26 cellular contexts compared by ENCODE assay signal in genomic region chr22:27454807-27455450, GRCh38.
DNase-seq lines count a peak whose midpoint lies in the region; ATAC-seq, FAIRE-seq and TF ChIP-seq lines count a peak whose summit lies in the region.
"Had no signal": no experiment of that assay in that cellular context is flagged by ENCODE, and none has a peak within 500 bp of the region (broad histone marks: within the 10 kb centered on the region; RNA-seq: fewer than 3 reads in every experiment).

No MANE protein-coding gene starts in this region.

- no peak overlapping the region for H3K4me2 ChIP-seq in GM23338
- no peak overlapping the region for H3K4me2 ChIP-seq in K562 (ENCODE audit: insufficient read depth, low read length)
- H3K4me2 ChIP-seq in neural progenitor cell: no peak overlapping the region
- H3K4me2 ChIP-seq: smooth muscle cell had no signal

- POLR2A ChIA-PET in K562 (lab: Yijun Ruan, JAX): no interaction called here

- peaks cover 12% of the 10 kb centered on the region for H3K27me3 Mint-ChIP-seq in GM23338 (ENCODE audit: insufficient read depth, low read depth, poor library complexity)
- peaks cover 28% of the 10 kb centered on the region for H3K27me3 Mint-ChIP-seq in neural progenitor cell (ENCODE audit: insufficient read depth, low read depth)
- H3K27me3 Mint-ChIP-seq: activated CD4-positive, alpha-beta memory T cell treated with anti-CD3 and anti-CD28 coated beads for 36 hours; activated naive CD4-positive, alpha-beta T cell treated with anti-CD3 and anti-CD28 coated beads, Interleukin-2, amount 10 ng/mL, durations not matched to agents 7 days and 5 days had no signal

- H4K20me1 ChIP-seq in GM23338 (replicated peaks; ENCODE audit: insufficient read depth): no peaks in the 10 kb centered on the region
- no peaks in the 10 kb centered on the region for H4K20me1 ChIP-seq in K562 (replicated peaks; ENCODE audit: control insufficient read depth, insufficient read depth, low read length)
- no peaks in the 10 kb centered on the region for H4K20me1 ChIP-seq in neural progenitor cell (ENCODE audit: low read depth)

- WGBS in K562 (ENCODE audit: insufficient coverage, low coverage, missing lambda C conversion rate): 0% methylated on average over 4 of the region's 4 CpGs

- TF ChIP-seq EP300 in K562 (IDR thresholded peaks at IDR 0.05; ENCODE audit: low read length): no peak

- TF ChIP-seq CTCF in GM23338 (conservative IDR thresholded peaks at IDR 0.05; ENCODE audit: low read depth in 2 of 2): no peak
- no peak for TF ChIP-seq CTCF in K562 (IDR thresholded peaks at IDR 0.05 in 2 of 3, conservative IDR thresholded peaks at IDR 0.05 in 1 of 3; ENCODE audit: insufficient read depth in 2 of 3, low read depth in 1 of 3, low read length in 3 of 3)
- TF ChIP-seq CTCF in neural progenitor cell (IDR thresholded peaks at IDR 0.05): no peak

- H3K4me3 ChIP-seq in GM23338 (no peak overlapping the region), K562 (no peak overlapping the region), neural progenitor cell (no peak overlapping the region)
- H3K4me3 ChIP-seq: breast epithelium, gastroesophageal sphincter, pancreas, right atrium auricular region, smooth muscle cell had no signal

- H3K4me3 Mint-ChIP-seq in GM23338 (no peak overlapping the region), neural progenitor cell (peak overlapping the region; percentile 68)
- H3K4me3 Mint-ChIP-seq: activated CD4-positive, alpha-beta memory T cell treated with anti-CD3 and anti-CD28 coated beads for 36 hours; activated naive CD4-positive, alpha-beta T cell treated with anti-CD3 and anti-CD28 coated beads, Interleukin-2, amount 10 ng/mL, durations not matched to agents 7 days and 5 days; neural crest cell; T-helper 1 cell treated with Interleukin-12 subunit alpha and Interleukin-12 subunit beta and Interleukin-4 antibody, amounts not matched to agents 30 μg/mL and 1 μg/mL, for 36 hours had no signal

- no peaks in the 10 kb centered on the region for H3K36me3 Mint-ChIP-seq in GM23338 (ENCODE audit: low read depth)
- H3K36me3 Mint-ChIP-seq in neural progenitor cell: no peaks in the 10 kb centered on the region
- H3K36me3 Mint-ChIP-seq: activated CD4-positive, alpha-beta memory T cell treated with anti-CD3 and anti-CD28 coated beads for 36 hours; activated naive CD4-positive, alpha-beta T cell treated with anti-CD3 and anti-CD28 coated beads, Interleukin-2, amount 10 ng/mL, durations not matched to agents 7 days and 5 days had no signal

- H3K9me2 ChIP-seq in GM23338 (ENCODE audit: insufficient read depth): peaks cover 10% of the 10 kb centered on the region

- intact Hi-C loops in K562 (cut with micrococcal nuclease): no loop called here

- H3K27ac ChIP-seq in GM23338 (ENCODE audit: low read depth) (no peak overlapping the region), K562 (ENCODE audit: extremely low read depth, low read depth, low read length) (no peak overlapping the region), neural progenitor cell (no peak overlapping the region)
- H3K27ac ChIP-seq: breast epithelium, gastroesophageal sphincter, pancreas, right atrium auricular region, RWPE1 had no signal

- BruUV-seq in K562 (replicated peaks; lab: Mats Ljungman, UMichigan): no TSS peak

- no peak for FAIRE-seq in K562 (lab: Jason Lieb, UNC)
- FAIRE-seq: pancreas had no signal

- peaks cover 5% of the 10 kb centered on the region for H3K4me1 ChIP-seq in GM23338 (ENCODE audit: insufficient read depth)
- H3K4me1 ChIP-seq in K562 (replicated peaks in 1 of 2; ENCODE audit: control insufficient read depth in 2 of 2, insufficient read depth in 2 of 2, low read length in 2 of 2): no peaks in the 10 kb centered on the region
- H3K4me1 ChIP-seq in neural progenitor cell: peaks cover 29% of the 10 kb centered on the region
- H3K4me1 ChIP-seq: breast epithelium, pancreas, right atrium auricular region had no signal

- no peaks in the 10 kb centered on the region for H3K9me1 ChIP-seq in K562 (ENCODE audit: control insufficient read depth, insufficient read depth, low read length)

- H3K27me3 ChIP-seq in GM23338 (ENCODE audit: insufficient read depth) (no peaks in the 10 kb centered on the region), K562 (ENCODE audit: control insufficient read depth in 2 of 2, insufficient read depth in 2 of 2, low read length in 2 of 2) (peaks cover 0 to 4% of the 10 kb centered on the region in 2 experiments; a peak in 1 of 5 replicates), neural progenitor cell (no peaks in the 10 kb centered on the region)
- H3K27me3 ChIP-seq: breast epithelium, gastroesophageal sphincter, pancreas, right atrium auricular region had no signal

- H2AFZ ChIP-seq in GM23338 (no peak overlapping the region), K562 (ENCODE audit: low read depth, low read length) (no peak overlapping the region), neural progenitor cell (replicated peaks) (no peak overlapping the region)

- peak; percentile 32 for DNase-seq in GM23338 (ENCODE audit: low spot score)
- DNase-seq in NCI-H526 (lab: John Stamatoyannopoulos, UW): peak; percentile 9 to 24
- DNase-seq in K562 (ENCODE audit: extremely low read depth in 1 of 4, low spot score in 3 of 4): peak in 2 of 4 experiments; percentile 13 to 22
- no peak for DNase-seq in neural progenitor cell (ENCODE audit: low spot score)
- DNase-seq in activated T-cell treated with anti-CD3 and anti-CD28 coated beads, Interleukin-2, amount 50 U/mL, for 48 hours: no peak
- no peak for DNase-seq in AG20443 (ENCODE audit: low spot score)
- DNase-seq in stimulated activated CD4-positive, alpha-beta T cell treated with anti-CD3 and anti-CD28 coated beads, Interleukin-4, amount 100 ng/mL, for 24 hours: no peak
- DNase-seq: activated CD4-positive, alpha-beta memory T cell treated with anti-CD3 and anti-CD28 coated beads for 36 hours; activated CD4-positive, CD25-positive, alpha-beta regulatory T cell treated with anti-CD3 and anti-CD28 coated beads, Interleukin-2, amount 50 U/mL, for 72 hours; activated CD8-positive, alpha-beta memory T cell treated with anti-CD3 and anti-CD28 coated beads, Interleukin-2, amount 50 U/mL, for 4 hours; activated naive CD4-positive, alpha-beta T cell treated with anti-CD3 and anti-CD28 coated beads, Interleukin-2, amount 10 ng/mL, durations not matched to agents 7 days and 5 days; amniotic stem cell; C1 segment of cervical spinal cord; DMS153; NCI-H1092; NCI-H1694 treated with DMSO at 0.1 percent for 48 hours; NCI-H446 treated with DMSO at 0.1 percent for 48 hours; pancreas; stimulated activated naive CD8-positive, alpha-beta T cell treated with anti-CD3 and anti-CD28 coated beads, Interleukin-15, Interleukin-2, amounts not matched to agents 100 U/mL and 50 U/mL, for 24 hours had no signal

- H3K79me2 ChIP-seq in GM23338 (replicated peaks; ENCODE audit: insufficient read depth) (no peaks in the 10 kb centered on the region), K562 (ENCODE audit: control insufficient read depth, insufficient read depth, low read length) (no peaks in the 10 kb centered on the region), neural progenitor cell (ENCODE audit: low read depth) (no peaks in the 10 kb centered on the region)

- H3K4me1 Mint-ChIP-seq in GM23338: peaks cover 22% of the 10 kb centered on the region
- H3K4me1 Mint-ChIP-seq in neural progenitor cell: peaks cover 45% of the 10 kb centered on the region
- H3K4me1 Mint-ChIP-seq: activated naive CD4-positive, alpha-beta T cell treated with anti-CD3 and anti-CD28 coated beads, Interleukin-2, amount 10 ng/mL, durations not matched to agents 7 days and 5 days had no signal

- no peak for TF ChIP-seq POLR2A in K562 (conservative IDR thresholded peaks at IDR 0.05)

- H3K27ac Mint-ChIP-seq in GM23338 (no peak overlapping the region), neural progenitor cell (peak overlapping the region; percentile 38)
- H3K27ac Mint-ChIP-seq: activated CD4-positive, alpha-beta memory T cell treated with anti-CD3 and anti-CD28 coated beads for 36 hours; activated naive CD4-positive, alpha-beta T cell treated with anti-CD3 and anti-CD28 coated beads, Interleukin-2, amount 10 ng/mL, durations not matched to agents 7 days and 5 days; T-helper 1 cell treated with Interleukin-12 subunit alpha and Interleukin-12 subunit beta and Interleukin-4 antibody, amounts not matched to agents 30 μg/mL and 1 μg/mL, for 36 hours had no signal

- CTCF ChIA-PET in K562 (lab: Yijun Ruan, JAX; ENCODE audit: low intra/inter-chr PET ratio): no interaction called here

- in situ Hi-C loops in K562 (cut with MboI): no loop called here

- ATAC-seq in GM23338: peak; percentile 73
- no peak for ATAC-seq in K562
- ATAC-seq: gastroesophageal sphincter; pancreas; stimulated activated naive CD8-positive, alpha-beta T cell treated with anti-CD3 and anti-CD28 coated beads, Interleukin-15, Interleukin-2, amounts not matched to agents 100 U/mL and 50 U/mL, for 24 hours had no signal

- no peak overlapping the region for H3K9ac ChIP-seq in K562 (ENCODE audit: insufficient read depth in 1 of 2, low read depth in 2 of 2, low read length in 2 of 2)
- no peak overlapping the region for H3K9ac ChIP-seq in neural progenitor cell

- H3F3A ChIP-seq in GM23338 (replicated peaks; ENCODE audit: low read depth): no peaks in the 10 kb centered on the region
- peaks cover 17% of the 10 kb centered on the region for H3F3A ChIP-seq in neural progenitor cell (ENCODE audit: low read depth)

- H3K9me3 Mint-ChIP-seq in GM23338 (no peaks in the 10 kb centered on the region), neural progenitor cell (peaks cover 15% of the 10 kb centered on the region)
- H3K9me3 Mint-ChIP-seq: activated CD4-positive, alpha-beta memory T cell treated with anti-CD3 and anti-CD28 coated beads for 36 hours; activated naive CD4-positive, alpha-beta T cell treated with anti-CD3 and anti-CD28 coated beads, Interleukin-2, amount 10 ng/mL, durations not matched to agents 7 days and 5 days had no signal

- H3K36me3 ChIP-seq in GM23338 (ENCODE audit: insufficient read depth) (no peaks in the 10 kb centered on the region), K562 (ENCODE audit: control insufficient read depth, insufficient read depth, low read length) (no peaks in the 10 kb centered on the region), neural progenitor cell (no peaks in the 10 kb centered on the region)
- H3K36me3 ChIP-seq: breast epithelium, gastroesophageal sphincter, pancreas, right atrium auricular region had no signal

- H3K9me3 ChIP-seq in K562 (replicated peaks; ENCODE audit: control insufficient read depth, insufficient read depth, low read depth, low read length): no peaks in the 10 kb centered on the region
- H3K9me3 ChIP-seq in neural progenitor cell (ENCODE audit: low read depth): no peaks in the 10 kb centered on the region
- H3K9me3 ChIP-seq: pancreas had no signal

- no peak for TF ChIP-seq RAD21 in K562 (CRISPR knock-in tag; conservative IDR thresholded peaks at IDR 0.05 in 1 of 2, IDR thresholded peaks at IDR 0.05 in 1 of 2)

Comparison
In these comparisons a context has a peak if more than half of its experiments do, and no peak if none do; other contexts are left out.
1. DNase-seq: peak in GM23338 (single experiment) and NCI-H526 (2 of 2); none in neural progenitor cell (single experiment), activated T-cell treated with anti-CD3 and anti-CD28 coated beads, Interleukin-2, amount 50 U/mL, for 48 hours (0 of 2), AG20443 (single experiment) and stimulated activated CD4-positive, alpha-beta T cell treated with anti-CD3 and anti-CD28 coated beads, Interleukin-4, amount 100 ng/mL, for 24 hours (single experiment).